8 cellular contexts compared by ENCODE assay signal in the genomic region with DNA sequence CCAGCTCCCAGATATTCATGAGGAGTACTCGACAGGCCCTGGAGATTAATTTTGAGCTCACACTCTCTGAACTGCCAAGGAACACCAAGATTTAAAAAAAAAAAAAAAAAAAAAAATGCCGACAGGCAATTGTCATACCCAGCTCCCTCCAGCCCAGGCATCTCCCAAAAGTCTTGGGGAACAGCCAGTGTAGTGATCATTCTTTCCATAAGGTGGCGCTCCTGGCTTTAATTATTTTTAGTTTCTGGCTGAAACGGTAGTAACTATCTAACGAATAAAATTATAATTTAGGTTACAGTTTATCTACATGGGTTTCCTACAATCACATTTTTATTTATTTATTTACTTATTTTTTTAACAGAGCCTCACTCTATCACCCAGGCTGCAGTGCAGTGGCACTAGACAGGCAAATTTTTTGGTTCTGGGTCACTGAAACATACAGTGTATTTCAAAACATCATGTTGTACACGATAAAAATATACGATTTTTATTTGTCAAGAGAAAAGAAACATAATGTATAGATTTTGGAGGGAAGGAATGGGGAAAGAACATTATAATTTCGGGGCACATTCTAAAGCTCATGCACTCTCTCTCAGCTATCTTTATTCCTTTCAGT.
DNase-seq lines count a peak whose midpoint lies in the region; ATAC-seq, FAIRE-seq and TF ChIP-seq lines count a peak whose summit lies in the region.

No MANE protein-coding gene starts in this region.

- TF ChIP-seq EP300 in H1 (IDR thresholded peaks at IDR 0.05; ENCODE audit: borderline replicate concordance in 1 of 2, low read depth in 2 of 2, low read length in 2 of 2): no peak

- H2BK15ac ChIP-seq in H1 (ENCODE audit: low read length): no peak overlapping the region
- no peak overlapping the region for H2BK15ac ChIP-seq in mesenchymal stem cell (ENCODE audit: low read depth, poor library complexity, severe bottlenecking)

- no peaks in the 10 kb centered on the region for H3K79me2 ChIP-seq in H1 (ENCODE audit: control insufficient read depth in 1 of 2, insufficient read depth in 2 of 2, low read length in 2 of 2)

- H3K4ac ChIP-seq in H1 (replicated peaks; ENCODE audit: insufficient read length, low read depth, low read length) (no peak overlapping the region), mesenchymal stem cell (ENCODE audit: low read depth in 1 of 2, low read length in 2 of 2) (no peak overlapping the region)

- POLR2A ChIA-PET in H1 (lab: Charles Lee; ENCODE audit: partially characterized antibody): no interaction called here

- H4K91ac ChIP-seq in H1 (replicated peaks; ENCODE audit: insufficient read length, low read length) (no peak overlapping the region), mesenchymal stem cell (ENCODE audit: low read length) (no peak overlapping the region)

- ATAC-seq in HG02571 (IDR thresholded peaks at IDR 0.05; ENCODE audit: unreplicated experiment): no peak

- H4K20me1 ChIP-seq in H1 (replicated peaks in 1 of 2; ENCODE audit: control insufficient read depth in 1 of 2, insufficient read depth in 2 of 2, low read length in 2 of 2): no peaks in the 10 kb centered on the region

- H4K5ac ChIP-seq in H1 (ENCODE audit: insufficient read length, low read depth, low read length): no peak overlapping the region

- H3K27ac ChIP-seq in H1 (ENCODE audit: low read depth, low read length) (no peak overlapping the region), mesenchymal stem cell (ENCODE audit: low read length, poor library complexity, severe bottlenecking) (no peak overlapping the region)

- WGBS in H1 (ENCODE audit: extremely low coverage in 1 of 2, insufficient coverage in 1 of 2, insufficient read length in 1 of 2, insufficient replicate concordance in 2 of 2, low coverage in 1 of 2, low lambda C conversion rate in 2 of 2, missing lambda C conversion rate in 1 of 2), 2 experiments: 30% methylated on average over 8 of the region's 8 CpGs; no CpG with 5 or more reads in 1 of the 2 experiments
- WGBS in mesenchymal stem cell: 43% methylated on average over 1 of the region's 8 CpGs

- H2BK12ac ChIP-seq in H1 (ENCODE audit: low read depth, low read length): no peak overlapping the region
- peak overlapping the region in 1 of 2 experiments; percentile 65 for H2BK12ac ChIP-seq in mesenchymal stem cell (ENCODE audit: low read length in 2 of 2)

- DNase-seq in ELF-1 (ENCODE audit: low read depth, low spot score): peak; percentile 79
- peak; percentile 14 for DNase-seq in HK-2 (ENCODE audit: unreplicated experiment)
- peak; percentile 63 for DNase-seq in RKO (ENCODE audit: low spot score)
- peak; percentile 13 to 88 for DNase-seq in H1 (ENCODE audit: low read depth in 1 of 2, low spot score in 2 of 2)
- DNase-seq in mesenchymal stem cell: peak; percentile 61
- no peak for DNase-seq in activated gamma-delta T cell (lab: John Stamatoyannopoulos, UW)
- DNase-seq in GF-D8 (lab: John Stamatoyannopoulos, UW): no peak

- H3K18ac ChIP-seq in H1 (ENCODE audit: extremely low read depth, low read length): no peak overlapping the region
- H3K18ac ChIP-seq in mesenchymal stem cell (ENCODE audit: low read depth in 1 of 2, low read length in 2 of 2): no peak overlapping the region

- H3K9me3 ChIP-seq in H1 (ENCODE audit: insufficient read depth in 2 of 2, low read depth in 1 of 2, low read length in 1 of 2): no peaks in the 10 kb centered on the region
- H3K9me3 ChIP-seq in mesenchymal stem cell (ENCODE audit: control insufficient read depth, low read length): no peaks in the 10 kb centered on the region

- H2BK120ac ChIP-seq in H1 (replicated peaks; ENCODE audit: low read depth, low read length) (no peak overlapping the region), mesenchymal stem cell (ENCODE audit: low read depth, low read length) (no peak overlapping the region)

- 0 out of 2 replicates have a peak overlapping the region, but pooled peaks have one; percentile 1 for H2AFZ ChIP-seq in H1 (ENCODE audit: low read length)
- H2AFZ ChIP-seq in mesenchymal stem cell (ENCODE audit: low read depth, low read length): no peak overlapping the region

- no peaks in the 10 kb centered on the region for H3K23me2 ChIP-seq in H1 (ENCODE audit: low read depth, low read length)

- no peak overlapping the region for H3K9ac ChIP-seq in H1 (replicated peaks in 1 of 4; ENCODE audit: extremely low read depth in 1 of 4, low read depth in 3 of 4, low read length in 3 of 4)
- no peak overlapping the region for H3K9ac ChIP-seq in mesenchymal stem cell (ENCODE audit: low read length)

- TF ChIP-seq RAD21 in H1 (IDR thresholded peaks at IDR 0.05 in 1 of 2, conservative IDR thresholded peaks at IDR 0.05 in 1 of 2; ENCODE audit: low read depth in 2 of 2, low read length in 2 of 2): peak; percentile 69 to 74

- H2BK5ac ChIP-seq in H1 (ENCODE audit: low read depth, low read length): no peak overlapping the region
- H2BK5ac ChIP-seq in mesenchymal stem cell (ENCODE audit: low read depth, low read length, poor library complexity, severe bottlenecking): no peak overlapping the region

- TF ChIP-seq POLR2A in H1 (IDR thresholded peaks at IDR 0.05; ENCODE audit: control extremely low read depth in 1 of 2, low read depth in 2 of 2, low read length in 2 of 2): no peak

- no peak overlapping the region for H3K23ac ChIP-seq in H1 (ENCODE audit: insufficient read length)
- no peak overlapping the region for H3K23ac ChIP-seq in mesenchymal stem cell (ENCODE audit: low read length in 2 of 2)

- no peak overlapping the region; a peak in 1 of 8 replicates for H3K4me3 ChIP-seq in H1 (ENCODE audit: extremely low read depth in 1 of 4, insufficient read depth in 2 of 4, low read depth in 3 of 4, low read length in 4 of 4)
- H3K4me3 ChIP-seq in mesenchymal stem cell (ENCODE audit: insufficient read depth in 1 of 2, low read depth in 1 of 2, low read length in 2 of 2): no peak overlapping the region

- CTCF ChIA-PET in H1 (lab: Charles Lee; ENCODE audit: partially characterized antibody): interaction anchor here (0.6 to 5.3 kb wide), 75 partner anchors 8 to 1341 kb away, joined by 3 to 64 read pairs (median 3); no protein-coding TSS in a partner anchor

- no peak overlapping the region for H2BK20ac ChIP-seq in H1 (ENCODE audit: low read length)

- H3K36me3 ChIP-seq in H1 (ENCODE audit: control insufficient read depth in 2 of 4, insufficient read depth in 4 of 4, low read length in 3 of 4) (no peaks in the 10 kb centered on the region), mesenchymal stem cell (ENCODE audit: control insufficient read depth in 1 of 2, insufficient read depth in 2 of 2, low read depth in 1 of 2, low read length in 2 of 2) (no peaks in the 10 kb centered on the region)

- no peak overlapping the region for H3K56ac ChIP-seq in H1 (replicated peaks; ENCODE audit: insufficient read length, low read depth, low read length)

- H2AK5ac ChIP-seq in H1 (ENCODE audit: low read depth, low read length) (no peak overlapping the region), mesenchymal stem cell (ENCODE audit: low read length, severe bottlenecking) (no peak overlapping the region)

- H3K4me2 ChIP-seq in H1 (ENCODE audit: insufficient read depth in 1 of 2, low read depth in 2 of 2, low read length in 2 of 2) (no peak overlapping the region; a peak in 1 of 4 replicates), mesenchymal stem cell (ENCODE audit: low read length, poor library complexity, severe bottlenecking) (no peak overlapping the region)

- H3K79me1 ChIP-seq in H1 (ENCODE audit: low read depth, low read length) (no peaks in the 10 kb centered on the region), mesenchymal stem cell (replicated peaks; ENCODE audit: low read length, poor library complexity, severe bottlenecking) (no peaks in the 10 kb centered on the region)

- H3K27me3 ChIP-seq in H1 (replicated peaks in 1 of 4; ENCODE audit: control insufficient read depth in 3 of 4, extremely low read depth in 1 of 4, insufficient read depth in 3 of 4, low read length in 3 of 4): peaks cover 9 to 23% (median 21%) of the 10 kb centered on the region in 4 experiments
- peaks cover 0 to 2% of the 10 kb centered on the region in 2 experiments for H3K27me3 ChIP-seq in mesenchymal stem cell (ENCODE audit: control insufficient read depth in 1 of 2, insufficient read depth in 1 of 2, low read length in 2 of 2)

- peaks cover 0 to 3% (median 0%) of the 10 kb centered on the region in 4 experiments; a peak in 1 of 7 replicates for H3K4me1 ChIP-seq in H1 (replicated peaks in 1 of 4; ENCODE audit: control insufficient read depth in 3 of 4, insufficient read depth in 4 of 4, low read length in 3 of 4)
- H3K4me1 ChIP-seq in mesenchymal stem cell (ENCODE audit: control insufficient read depth, insufficient read depth, low read depth, low read length): no peaks in the 10 kb centered on the region

- TF ChIP-seq CTCF in H1 (IDR thresholded peaks at IDR 0.05; ENCODE audit: control extremely low read depth in 1 of 3, insufficient read depth in 1 of 3, low read depth in 1 of 3, low read length in 3 of 3): peak; percentile 28 to 59 (median 47)

- H3K14ac ChIP-seq in H1 (ENCODE audit: insufficient read length): no peak overlapping the region
- H3K14ac ChIP-seq in mesenchymal stem cell (ENCODE audit: low read length in 2 of 2): no peak overlapping the region

- peak; percentile 32 for FAIRE-seq in H1 (lab: Jason Lieb, UNC)

- H4K8ac ChIP-seq in H1 (ENCODE audit: extremely low read depth, insufficient read depth, low read length) (no peak overlapping the region), mesenchymal stem cell (ENCODE audit: low read length) (no peak overlapping the region)

TF ChIP-seq in H1, 55 proteins besides CTCF, POLR2A, EP300 and RAD21:
- TF ChIP-seq TEAD4 (IDR thresholded peaks at IDR 0.05; ENCODE audit: low read depth, low read length) (peak; percentile 79; the same call in 1 of the 2 replicates), SP4 (IDR thresholded peaks at IDR 0.05; ENCODE audit: low read length) (no peak), EZH2 (IDR thresholded peaks at IDR 0.05; ENCODE audit: low read depth, low read length, severe bottlenecking) (no peak), BACH1 (IDR thresholded peaks at IDR 0.05; ENCODE audit: low read length) (no peak), CEBPB (IDR thresholded peaks at IDR 0.05; ENCODE audit: low read depth, low read length) (no peak), CREB1 (IDR thresholded peaks at IDR 0.05) (no peak)
TF ChIP-seq in H1: peak in this region for 1.

Comparison
In these comparisons a context has a peak if more than half of its experiments do, and no peak if none do; other contexts are left out.
1. DNase-seq: peak in ELF-1 (single experiment), HK-2 (single experiment), RKO (single experiment), H1 (2 of 2) and mesenchymal stem cell (single experiment); none in activated gamma-delta T cell (single experiment) and GF-D8 (single experiment).